22 cellular contexts compared by ENCODE assay signal in the genomic region with DNA sequence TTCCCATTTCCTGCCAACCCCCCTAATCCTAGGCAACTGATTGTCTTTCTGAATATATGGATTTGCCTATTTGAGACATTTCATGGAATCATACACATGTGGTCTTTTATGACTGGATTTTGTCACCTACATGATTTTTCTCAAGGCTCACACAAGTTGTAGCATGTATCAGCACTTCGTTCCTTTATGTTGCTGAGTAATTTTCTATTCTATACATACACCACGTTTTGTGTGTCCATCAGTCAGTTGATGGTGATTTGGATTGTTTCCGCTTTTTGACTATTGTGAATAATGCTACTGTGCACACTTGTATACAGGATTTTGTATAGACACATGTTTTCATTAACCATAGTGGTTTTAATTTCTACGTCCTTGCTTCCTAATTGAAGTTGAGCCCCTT.
DNase-seq lines count a peak whose midpoint lies in the region; ATAC-seq and TF ChIP-seq lines count a peak whose summit lies in the region.
"Had no signal": no experiment of that assay in that cellular context is flagged by ENCODE, and none has a peak within 500 bp of the region (broad histone marks: within the 10 kb centered on the region; RNA-seq: fewer than 3 reads in every experiment).

No MANE protein-coding gene starts in this region.

- no peak for TF ChIP-seq CTCF in VCaP (conservative IDR thresholded peaks at IDR 0.05)
- no peak for TF ChIP-seq CTCF in epithelial cell of esophagus (IDR thresholded peaks at IDR 0.05; ENCODE audit: insufficient read depth, low read depth, low read length, missing control alignments)
- no peak for TF ChIP-seq CTCF in upper lobe of right lung (IDR thresholded peaks at IDR 0.05)

- H3K4me1 ChIP-seq in upper lobe of right lung, result no peaks in the 10 kb centered on the region
- H3K4me1 ChIP-seq: BE2C had no signal

- peak overlapping the region; percentile 65 for H3K27ac Mint-ChIP-seq in activated T-cell treated with anti-CD3 and anti-CD28 coated beads, Interleukin-2, amount 50 U/mL, for 72 hours
- H3K27ac Mint-ChIP-seq in stimulated activated naive B cell treated with anti-CD40 and anti-IgM and Interleukin-4, amounts not matched to agents 10 μg/mL and 1 μg/mL and 100 μg/mL, for 72 hours, result peak overlapping the region; percentile 11
- H3K27ac Mint-ChIP-seq: CD14-positive monocyte; CD4-positive, alpha-beta T cell; H9 had no signal

- no peak overlapping the region for H3K4me3 ChIP-seq in epithelial cell of esophagus (ENCODE audit: low read length)
- H3K4me3 ChIP-seq in upper lobe of right lung, result no peak overlapping the region
- H3K4me3 ChIP-seq: A549; BLaER1 treated with 17β-estradiol and CSF1 and Interleukin-3, amounts not matched to agents 10 nM and 100 nM; GM23248 had no signal

- no peaks in the 10 kb centered on the region for H3K9me3 ChIP-seq in upper lobe of right lung
- H3K9me3 ChIP-seq: A549; BE2C; BLaER1 treated with 17β-estradiol and CSF1 and Interleukin-3, amounts not matched to agents 10 nM and 100 nM had no signal

- peaks cover 4 to 16% of the 10 kb centered on the region in 2 donors for H3K36me3 Mint-ChIP-seq in activated T-cell treated with anti-CD3 and anti-CD28 coated beads, Interleukin-2, amount 50 U/mL, for 72 hours (ENCODE audit: insufficient read depth in 2 of 2)
- peaks cover 44 to 61% of the 10 kb centered on the region in 2 donors for H3K36me3 Mint-ChIP-seq in stimulated activated naive B cell treated with anti-CD40 and anti-IgM and Interleukin-4, amounts not matched to agents 10 μg/mL and 1 μg/mL and 100 μg/mL, for 72 hours

- H3K27ac ChIP-seq in VCaP (peak overlapping the region; percentile 71), upper lobe of right lung (no peak overlapping the region)
- H3K27ac ChIP-seq: A549; BLaER1 treated with 17β-estradiol and CSF1 and Interleukin-3, amounts not matched to agents 10 nM and 100 nM; GM23248 had no signal

- ATAC-seq in activated T-cell treated with anti-CD3 and anti-CD28 coated beads, Interleukin-2, amount 50 U/mL, for 72 hours (replicated peaks in 1 of 2), result no peak
- no peak for ATAC-seq in stimulated activated naive B cell treated with anti-CD40 and anti-IgM and Interleukin-4, amounts not matched to agents 10 μg/mL and 1 μg/mL and 100 μg/mL, for 72 hours (replicated peaks)
- no peak for ATAC-seq in upper lobe of right lung
- ATAC-seq: HCT116 had no signal

- no peak overlapping the region for H3K4me3 Mint-ChIP-seq in activated T-cell treated with anti-CD3 and anti-CD28 coated beads, Interleukin-2, amount 50 U/mL, for 72 hours
- H3K4me3 Mint-ChIP-seq in stimulated activated naive B cell treated with anti-CD40 and anti-IgM and Interleukin-4, amounts not matched to agents 10 μg/mL and 1 μg/mL and 100 μg/mL, for 72 hours, result no peak overlapping the region
- H3K4me3 Mint-ChIP-seq: CD14-positive monocyte; CD4-positive, alpha-beta T cell; CD8-positive, alpha-beta memory T cell; H9 had no signal

- intact Hi-C loops in upper lobe of right lung (cut with DNase I), result no loop called here

- H3K9me3 Mint-ChIP-seq in activated T-cell treated with anti-CD3 and anti-CD28 coated beads, Interleukin-2, amount 50 U/mL, for 72 hours, result no peaks in the 10 kb centered on the region
- no peaks in the 10 kb centered on the region for H3K9me3 Mint-ChIP-seq in stimulated activated naive B cell treated with anti-CD40 and anti-IgM and Interleukin-4, amounts not matched to agents 10 μg/mL and 1 μg/mL and 100 μg/mL, for 72 hours
- H3K9me3 Mint-ChIP-seq: CD14-positive monocyte; CD4-positive, alpha-beta T cell; CD8-positive, alpha-beta memory T cell; H9 had no signal

- H3K27me3 Mint-ChIP-seq in activated T-cell treated with anti-CD3 and anti-CD28 coated beads, Interleukin-2, amount 50 U/mL, for 72 hours (ENCODE audit: low read depth), result no peaks in the 10 kb centered on the region
- H3K27me3 Mint-ChIP-seq in stimulated activated naive B cell treated with anti-CD40 and anti-IgM and Interleukin-4, amounts not matched to agents 10 μg/mL and 1 μg/mL and 100 μg/mL, for 72 hours, result no peaks in the 10 kb centered on the region
- H3K27me3 Mint-ChIP-seq: CD4-positive, alpha-beta T cell; CD8-positive, alpha-beta memory T cell had no signal

- DNase-seq in activated T-cell treated with anti-CD3 and anti-CD28 coated beads, Interleukin-2, amount 50 U/mL, for 72 hours, result no peak
- no peak for DNase-seq in activated T-cell treated with anti-CD3 and anti-CD28 coated beads, Interleukin-2, amount 50 U/mL, for 48 hours
- DNase-seq in epithelial cell of esophagus (ENCODE audit: low read depth) (peak; percentile 16), upper lobe of right lung (no peak), pons (ENCODE audit: low spot score) (no peak), DMS 273 treated with DMSO at 0.1 percent for 48 hours (lab: John Stamatoyannopoulos, UW) (no peak)
- DNase-seq in stimulated activated naive B cell treated with anti-CD40 and anti-IgM and Interleukin-4, amounts not matched to agents 10 μg/mL and 1 μg/mL and 100 μg/mL, for 72 hours, result no peak
- DNase-seq: 8988T; ACHN; AML-193; BE2C; CD4-positive, alpha-beta T cell; CD8-positive, alpha-beta memory T cell; DMS153; DND-41; GM23248; H9 had no signal

- no peaks in the 10 kb centered on the region for H3K4me1 Mint-ChIP-seq in activated T-cell treated with anti-CD3 and anti-CD28 coated beads, Interleukin-2, amount 50 U/mL, for 72 hours (ENCODE audit: low read depth)
- H3K4me1 Mint-ChIP-seq in stimulated activated naive B cell treated with anti-CD40 and anti-IgM and Interleukin-4, amounts not matched to agents 10 μg/mL and 1 μg/mL and 100 μg/mL, for 72 hours, result peaks cover 11 to 17% of the 10 kb centered on the region in 2 donors
- H3K4me1 Mint-ChIP-seq: CD8-positive, alpha-beta memory T cell had no signal

- no peaks in the 10 kb centered on the region for H3K27me3 ChIP-seq in upper lobe of right lung
- H3K27me3 ChIP-seq: BE2C; BLaER1 treated with 17β-estradiol and CSF1 and Interleukin-3, amounts not matched to agents 10 nM and 100 nM had no signal

- H3K36me3 ChIP-seq in upper lobe of right lung, result peaks cover 58% of the 10 kb centered on the region
